ENCODE assay signal across 11 cellular contexts in genomic region chr21:45641480-45642035, GRCh38. TPM values are rescaled to one million over a fixed set of nuclear protein-coding genes. Genes with fewer than 3 reads are reported as not detected.
DNase-seq lines count a peak whose midpoint lies in the region; ATAC-seq and TF ChIP-seq lines count a peak whose summit lies in the region.
"Had no signal": no experiment of that assay in that cellular context is flagged by ENCODE, and none has a peak within 500 bp of the region (broad histone marks: within the 10 kb centered on the region; RNA-seq: fewer than 3 reads in every experiment).

No MANE protein-coding gene starts in this region.

- H3K9me3 ChIP-seq in NT2/D1 (ENCODE audit: insufficient read depth, low read length), result no peaks in the 10 kb centered on the region
- no peaks in the 10 kb centered on the region for H3K9me3 ChIP-seq in duodenal mucosa (ENCODE audit: control insufficient read depth in 1 of 2, low read length in 2 of 2)

- ATAC-seq in activated CD4-positive, alpha-beta T cell treated with anti-CD3 and anti-CD28 coated beads for 36 hours, result no peak
- ATAC-seq in HG03045 (IDR thresholded peaks at IDR 0.05; ENCODE audit: unreplicated experiment), result no peak

- peak overlapping the region; percentile 47 for H3K4me3 ChIP-seq in NT2/D1 (ENCODE audit: insufficient read length, low read depth)
- H3K4me3 ChIP-seq in duodenal mucosa (ENCODE audit: low read depth in 1 of 2, low read length in 2 of 2), result no peak overlapping the region

- H3K27me3 Mint-ChIP-seq in activated CD4-positive, alpha-beta T cell treated with anti-CD3 and anti-CD28 coated beads for 36 hours, result peaks cover 4% of the 10 kb centered on the region
- peaks cover 10% of the 10 kb centered on the region for H3K27me3 Mint-ChIP-seq in osteocyte (ENCODE audit: unreplicated experiment)

- H3K27ac ChIP-seq in duodenal mucosa (ENCODE audit: low read depth, low read length), result peak overlapping the region; percentile 20

- CTCF ChIA-PET in activated CD4-positive, alpha-beta T cell treated with anti-CD3 and anti-CD28 coated beads for 36 hours (lab: Charles Lee), result interaction anchor here (0.6 to 0.7 kb wide), 2 partner anchors 85 to 209 kb away, joined by 3 read pairs; no protein-coding TSS in a partner anchor

- peak overlapping the region; percentile 43 for H3K4me3 Mint-ChIP-seq in activated CD4-positive, alpha-beta T cell treated with anti-CD3 and anti-CD28 coated beads for 36 hours
- H3K4me3 Mint-ChIP-seq in osteocyte (ENCODE audit: unreplicated experiment), result peak overlapping the region; percentile 40

- H3K36me3 ChIP-seq in NT2/D1 (ENCODE audit: insufficient read depth, insufficient read length, low read length) (no peaks in the 10 kb centered on the region), duodenal mucosa (ENCODE audit: control insufficient read depth in 1 of 2, insufficient read depth in 2 of 2, low read length in 2 of 2) (no peaks in the 10 kb centered on the region)

- peaks cover 47% of the 10 kb centered on the region for H3K4me1 Mint-ChIP-seq in activated CD4-positive, alpha-beta T cell treated with anti-CD3 and anti-CD28 coated beads for 36 hours
- H3K4me1 Mint-ChIP-seq in osteocyte (ENCODE audit: unreplicated experiment), result peaks cover 27% of the 10 kb centered on the region

- no peak for TF ChIP-seq CTCF in osteocyte (IDR thresholded peaks at IDR 0.05)

- H3K4me1 ChIP-seq in NT2/D1 (ENCODE audit: insufficient read depth, insufficient read length) (peaks cover 36% of the 10 kb centered on the region), duodenal mucosa (ENCODE audit: control insufficient read depth in 1 of 2, insufficient read depth in 2 of 2, low read length in 2 of 2) (peaks cover 20 to 27% of the 10 kb centered on the region in 2 donors)

- no peak for DNase-seq in activated CD4-positive, alpha-beta T cell treated with anti-CD3 and anti-CD28 coated beads for 36 hours
- no peak for DNase-seq in activated CD4-positive, alpha-beta T cell treated with anti-CD3 and anti-CD28 coated beads for 48 hours
- DNase-seq in NT2/D1 (ENCODE audit: low read depth, low spot score) (no peak), osteocyte (ENCODE audit: extremely low spot score, unreplicated experiment) (no peak), amygdala (lab: John Stamatoyannopoulos, UW) (no peak), NOMO-1 treated with dmso at 0.1 percent for 144 hours (lab: John Stamatoyannopoulos, UW; ENCODE audit: unreplicated experiment) (no peak)
- DNase-seq: ACHN, NCI-H2029, occipital lobe had no signal

- H3K27me3 ChIP-seq in NT2/D1 (ENCODE audit: insufficient read depth, insufficient read length) (peaks cover 29% of the 10 kb centered on the region), duodenal mucosa (ENCODE audit: control insufficient read depth in 1 of 2, insufficient read depth in 2 of 2, low read length in 2 of 2) (peaks cover 3 to 11% of the 10 kb centered on the region in 2 donors)

- peak overlapping the region; percentile 55 for H3K27ac Mint-ChIP-seq in activated CD4-positive, alpha-beta T cell treated with anti-CD3 and anti-CD28 coated beads for 36 hours
- no peak overlapping the region for H3K27ac Mint-ChIP-seq in osteocyte (ENCODE audit: unreplicated experiment)

- POLR2A ChIA-PET in activated CD4-positive, alpha-beta T cell treated with anti-CD3 and anti-CD28 coated beads for 36 hours (lab: Charles Lee), result interaction anchor here (0.7 kb wide), 1 partner anchor 45 kb away, joined by 4 read pairs; no protein-coding TSS in a partner anchor

- intact Hi-C loops in activated CD4-positive, alpha-beta T cell treated with anti-CD3 and anti-CD28 coated beads for 36 hours (cut with DNase I, micrococcal nuclease), result loop anchor here (2.0 to 10.0 kb wide), 7 partner anchors 49 to 769 kb away; partner anchors contain the start of gene PTTG1IP (in 1 of the 2)

- peaks cover 1% of the 10 kb centered on the region for H3K9me3 Mint-ChIP-seq in activated CD4-positive, alpha-beta T cell treated with anti-CD3 and anti-CD28 coated beads for 36 hours (ENCODE audit: low read depth)
- no peaks in the 10 kb centered on the region for H3K9me3 Mint-ChIP-seq in osteocyte (ENCODE audit: unreplicated experiment)

- H3K36me3 Mint-ChIP-seq in activated CD4-positive, alpha-beta T cell treated with anti-CD3 and anti-CD28 coated beads for 36 hours (ENCODE audit: low read depth), result no peaks in the 10 kb centered on the region
- no peaks in the 10 kb centered on the region for H3K36me3 Mint-ChIP-seq in osteocyte (ENCODE audit: unreplicated experiment)

- peak overlapping the region; percentile 76 for H3K9ac ChIP-seq in NT2/D1 (ENCODE audit: insufficient read length, low read depth)
- H3K9ac ChIP-seq in duodenal mucosa (ENCODE audit: low read depth in 1 of 2, low read length in 2 of 2), result no peak overlapping the region

RNA-seq across cellular contexts. Expression of gene PCBP3, which starts 2.0 kb away (rescaled TPM):
- total RNA-seq in activated CD4-positive, alpha-beta T cell treated with anti-CD3 and anti-CD28 coated beads for 36 hours, result 10 to 100 TPM; 12.2 to 13.2 TPM
- 7.6 and 9.0 TPM in 2 replicates for total RNA-seq in osteocyte
